Comparison of ENCODE assay signal across 18 cellular contexts in the genomic region with DNA sequence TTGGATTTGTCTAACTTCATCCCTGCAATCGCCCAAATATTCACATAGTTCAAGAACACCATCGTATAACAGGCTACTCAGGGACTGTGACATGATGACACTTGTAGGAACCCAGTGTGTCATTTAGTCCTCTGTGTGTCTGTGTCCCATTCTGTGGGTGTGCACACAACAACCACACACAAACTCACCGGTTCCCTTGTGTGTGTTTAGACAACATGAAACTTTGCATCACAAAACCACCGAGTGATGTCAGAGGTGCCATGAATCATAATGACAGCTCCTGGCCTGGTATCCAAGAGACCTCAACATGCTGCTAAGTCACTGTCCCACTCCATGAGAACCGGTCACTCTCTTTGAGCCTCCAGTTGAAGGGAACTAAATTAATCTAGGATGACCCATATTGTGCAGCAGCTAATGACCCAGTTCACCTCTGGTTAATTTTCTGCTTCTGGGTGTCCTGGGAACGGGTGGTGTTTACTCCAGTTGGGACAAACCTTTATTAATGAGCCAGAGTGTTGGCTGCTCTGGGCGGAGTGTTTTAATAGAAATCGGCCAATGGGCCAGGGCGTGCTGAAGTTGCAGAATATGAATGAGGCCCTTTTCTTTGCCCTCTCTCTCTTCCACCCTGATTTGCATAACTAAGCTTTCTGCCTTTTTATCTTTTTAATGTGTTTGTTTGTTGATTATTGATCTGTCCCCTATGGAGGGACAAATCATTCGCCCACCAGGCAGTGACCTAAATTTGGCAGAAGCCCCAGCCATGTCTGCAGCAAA.
DNase-seq lines count a peak whose midpoint lies in the region; ATAC-seq and TF ChIP-seq lines count a peak whose summit lies in the region.
"Had no signal": no experiment of that assay in that cellular context is flagged by ENCODE, and none has a peak within 500 bp of the region (broad histone marks: within the 10 kb centered on the region; RNA-seq: fewer than 3 reads in every experiment).

No MANE protein-coding gene starts in this region.

- H3K4me3 ChIP-seq in suprapubic skin: no peak overlapping the region
- H3K4me3 ChIP-seq: BLaER1, lung, transverse colon had no signal

- TF ChIP-seq POLR2A in suprapubic skin (IDR thresholded peaks at IDR 0.05): no peak

- no peak overlapping the region for H3K27ac ChIP-seq in suprapubic skin
- H3K27ac ChIP-seq: BLaER1, transverse colon, VCaP had no signal

- H3K36me3 ChIP-seq in suprapubic skin: no peaks in the 10 kb centered on the region
- H3K36me3 ChIP-seq: BLaER1, transverse colon had no signal

- H3K27me3 ChIP-seq in suprapubic skin: peaks cover 14% of the 10 kb centered on the region
- H3K27me3 ChIP-seq: BLaER1 had no signal

- peak; percentile 7 to 14 for DNase-seq in stimulated activated CD4-positive, alpha-beta T cell treated with anti-CD3 and anti-CD28 coated beads, Interleukin-15, amount 100 ng/mL, for 48 hours (ENCODE audit: low read depth in 2 of 2)
- no peak for DNase-seq in stimulated activated CD4-positive, alpha-beta T cell treated with anti-CD3 and anti-CD28 coated beads, Interleukin-12 subunit alpha, Interleukin-12 subunit beta, amount 100 ng/mL, for 4 hours
- DNase-seq in RPMI7951 (ENCODE audit: low read depth) (peak; percentile 14), globus pallidus (ENCODE audit: low spot score) (peak; percentile 49), superior temporal gyrus (ENCODE audit: extremely low spot score) (peak; percentile 19), SKM-1 (lab: John Stamatoyannopoulos, UW; ENCODE audit: unreplicated experiment) (no peak), suprapubic skin (ENCODE audit: low spot score in 2 of 2) (no peak)
- DNase-seq: activated CD8-positive, alpha-beta memory T cell treated with anti-CD3 and anti-CD28 coated beads, Interleukin-2, amount 50 U/mL, for 4 hours; DMS153; naive thymus-derived CD8-positive, alpha-beta T cell; NCI-H1694; NCI-H510A; stimulated activated CD4-positive, alpha-beta T cell treated with anti-CD3 and anti-CD28 coated beads, Interleukin-2, amount 100 ng/mL, for 24 hours; transverse colon had no signal

- H3K4me1 ChIP-seq in suprapubic skin: no peaks in the 10 kb centered on the region
- H3K4me1 ChIP-seq: transverse colon had no signal

- no peak for TF ChIP-seq EP300 in suprapubic skin (IDR thresholded peaks at IDR 0.05)

- 60% methylated on average over 10 of the region's 10 CpGs for WGBS in suprapubic skin

- no peak for ATAC-seq in HG03280 (IDR thresholded peaks at IDR 0.05; ENCODE audit: unreplicated experiment)
- ATAC-seq: naive thymus-derived CD8-positive, alpha-beta T cell had no signal

- no peak for TF ChIP-seq CTCF in suprapubic skin (IDR thresholded peaks at IDR 0.05)

- no peaks in the 10 kb centered on the region for H3K9me3 ChIP-seq in suprapubic skin
- H3K9me3 ChIP-seq: BLaER1, transverse colon had no signal

Comparison
In these comparisons a context has a peak if more than half of its experiments do, and no peak if none do; other contexts are left out.
1. DNase-seq: peak in stimulated activated CD4-positive, alpha-beta T cell treated with anti-CD3 and anti-CD28 coated beads, Interleukin-15, amount 100 ng/mL, for 48 hours (2 of 2), RPMI7951 (single experiment), globus pallidus (single experiment) and superior temporal gyrus (single experiment); none in stimulated activated CD4-positive, alpha-beta T cell treated with anti-CD3 and anti-CD28 coated beads, Interleukin-12 subunit alpha, Interleukin-12 subunit beta, amount 100 ng/mL, for 4 hours (single experiment), SKM-1 (single experiment) and suprapubic skin (0 of 2).